8 cellular contexts compared by ENCODE assay signal in the genomic region with DNA sequence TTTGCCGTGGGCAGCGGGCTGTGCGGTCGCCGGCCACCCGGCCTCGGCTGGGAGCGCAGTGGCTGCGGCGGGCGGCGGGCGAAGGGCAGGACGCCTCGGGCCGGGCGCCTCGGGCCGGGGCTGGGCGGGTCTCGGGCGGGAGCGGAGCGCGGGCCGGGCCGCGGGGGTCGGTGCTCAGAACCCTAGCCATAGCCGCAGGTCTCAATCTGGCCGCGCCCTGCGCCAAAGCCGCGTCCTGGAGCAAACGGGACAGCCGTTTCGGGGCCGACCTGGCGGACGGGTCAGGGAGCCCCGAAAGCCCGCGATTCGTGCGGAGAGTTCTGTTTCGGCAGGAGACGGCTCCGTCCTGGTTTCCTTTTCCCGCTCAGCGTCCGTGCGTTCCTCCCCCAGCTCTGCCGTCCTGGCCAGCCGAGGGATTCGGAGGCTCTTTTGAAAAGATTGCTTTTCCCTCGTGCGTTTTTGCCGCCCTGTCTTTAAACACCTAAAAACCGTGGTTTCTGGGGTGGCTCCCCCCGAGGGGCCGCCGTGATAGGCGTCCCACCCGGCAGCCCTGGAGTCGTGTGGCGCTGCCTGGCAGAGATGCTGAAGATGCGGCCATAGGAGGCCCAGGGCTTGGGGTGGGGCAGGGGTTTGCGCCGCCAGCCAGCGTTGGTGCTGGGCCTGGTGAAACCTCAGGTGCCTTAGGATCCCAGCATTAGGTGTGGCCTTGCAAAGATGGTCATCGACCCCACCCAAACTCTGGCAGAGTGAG. TPM values are rescaled to one million over a fixed set of nuclear protein-coding genes. Genes with fewer than 3 reads are reported as not detected.
DNase-seq lines count a peak whose midpoint lies in the region; ATAC-seq and TF ChIP-seq lines count a peak whose summit lies in the region.

No MANE protein-coding gene starts in this region.

- no peaks in the 10 kb centered on the region for H3K36me3 Mint-ChIP-seq in natural killer cell
- H3K36me3 Mint-ChIP-seq in natural killer cell treated with Interleukin-12 subunit alpha and Interleukin-12 subunit beta and Interleukin-15 and Interleukin-18, amount 100 ng/mL, for 72 hours, result no peaks in the 10 kb centered on the region
- no peaks in the 10 kb centered on the region for H3K36me3 Mint-ChIP-seq in mesothelial cell of epicardium

- H3K4me3 Mint-ChIP-seq in natural killer cell (peak overlapping the region; percentile 75), mesothelial cell of epicardium (peak overlapping the region; percentile 58)
- no peak overlapping the region for H3K4me3 Mint-ChIP-seq in natural killer cell treated with Interleukin-12 subunit alpha and Interleukin-12 subunit beta and Interleukin-15 and Interleukin-18, amount 100 ng/mL, for 72 hours

- ATAC-seq in natural killer cell (no peak), GM21528 (IDR thresholded peaks at IDR 0.05; ENCODE audit: low FRiP score, unreplicated experiment) (no peak)
- no peak for ATAC-seq in natural killer cell treated with Interleukin-12 subunit alpha and Interleukin-12 subunit beta and Interleukin-15 and Interleukin-18, amount 100 ng/mL, for 72 hours

- DNase-seq in natural killer cell, result no peak
- DNase-seq in natural killer cell treated with Interleukin-12 subunit alpha and Interleukin-12 subunit beta and Interleukin-15 and Interleukin-18, amount 100 ng/mL, for 72 hours (ENCODE audit: low spot score), result no peak
- no peak for DNase-seq in coronary artery (ENCODE audit: low spot score)
- DNase-seq in mesothelial cell of epicardium (ENCODE audit: low spot score in 2 of 2, unreplicated experiment in 2 of 2), result no peak
- DNase-seq in activated effector memory CD4-positive, alpha-beta T cell treated with anti-CD3 and anti-CD28 coated beads, Interleukin-2, amount 50 U/mL, for 16 hours, result no peak
- no peak for DNase-seq in dedifferentiated amniotic fluid mesenchymal stem cell (ENCODE audit: extremely low spot score)
- DNase-seq in SHP77 (lab: John Stamatoyannopoulos, UW), result no peak

- H3K9me3 Mint-ChIP-seq in natural killer cell, result no peaks in the 10 kb centered on the region
- no peaks in the 10 kb centered on the region for H3K9me3 Mint-ChIP-seq in natural killer cell treated with Interleukin-12 subunit alpha and Interleukin-12 subunit beta and Interleukin-15 and Interleukin-18, amount 100 ng/mL, for 72 hours
- no peaks in the 10 kb centered on the region for H3K9me3 Mint-ChIP-seq in mesothelial cell of epicardium

- peaks cover 0 to 11% of the 10 kb centered on the region in 2 donors for H3K4me1 Mint-ChIP-seq in natural killer cell
- H3K4me1 Mint-ChIP-seq in natural killer cell treated with Interleukin-12 subunit alpha and Interleukin-12 subunit beta and Interleukin-15 and Interleukin-18, amount 100 ng/mL, for 72 hours (ENCODE audit: low read depth in 2 of 2), result peaks cover 0 to 13% of the 10 kb centered on the region in 2 donors
- peaks cover 4% of the 10 kb centered on the region for H3K4me1 Mint-ChIP-seq in mesothelial cell of epicardium

- intact Hi-C loops in natural killer cell (cut with micrococcal nuclease), result no loop called here

- H3K27ac Mint-ChIP-seq in natural killer cell, result no peak overlapping the region
- no peak overlapping the region for H3K27ac Mint-ChIP-seq in natural killer cell treated with Interleukin-12 subunit alpha and Interleukin-12 subunit beta and Interleukin-15 and Interleukin-18, amount 100 ng/mL, for 72 hours
- H3K27ac Mint-ChIP-seq in mesothelial cell of epicardium, result no peak overlapping the region

- TF ChIP-seq CTCF in natural killer cell (IDR thresholded peaks at IDR 0.05) (no peak), coronary artery (IDR thresholded peaks at IDR 0.05) (no peak), mesothelial cell of epicardium (IDR thresholded peaks at IDR 0.05; ENCODE audit: unreplicated experiment) (no peak)

- peak overlapping the region; percentile 71 for H3K4me3 ChIP-seq in coronary artery

- H3K27ac ChIP-seq in coronary artery, result no peak overlapping the region

- H3K27me3 Mint-ChIP-seq in natural killer cell (ENCODE audit: low read depth in 2 of 2) (peaks cover 17 to 34% of the 10 kb centered on the region in 2 donors), mesothelial cell of epicardium (ENCODE audit: low read depth) (peaks cover 90% of the 10 kb centered on the region)
- H3K27me3 Mint-ChIP-seq in natural killer cell treated with Interleukin-12 subunit alpha and Interleukin-12 subunit beta and Interleukin-15 and Interleukin-18, amount 100 ng/mL, for 72 hours, result peaks cover 19 to 22% of the 10 kb centered on the region in 2 donors

RNA-seq across cellular contexts. Expression of gene RET, which starts 0.7 kb away (rescaled TPM):
- under 1 TPM in 1 of 3 donors, not detected in 2; 0.16 TPM for total RNA-seq in natural killer cell
- not detected for total RNA-seq in natural killer cell treated with Interleukin-12 subunit alpha and Interleukin-12 subunit beta and Interleukin-15 and Interleukin-18, amount 100 ng/mL, for 72 hours
- 0.88 to 2.2 TPM (median 2.1 TPM) in 3 replicates for total RNA-seq in mesothelial cell of epicardium
